Comparison of ENCODE assay signal across 10 cellular contexts in the genomic region with DNA sequence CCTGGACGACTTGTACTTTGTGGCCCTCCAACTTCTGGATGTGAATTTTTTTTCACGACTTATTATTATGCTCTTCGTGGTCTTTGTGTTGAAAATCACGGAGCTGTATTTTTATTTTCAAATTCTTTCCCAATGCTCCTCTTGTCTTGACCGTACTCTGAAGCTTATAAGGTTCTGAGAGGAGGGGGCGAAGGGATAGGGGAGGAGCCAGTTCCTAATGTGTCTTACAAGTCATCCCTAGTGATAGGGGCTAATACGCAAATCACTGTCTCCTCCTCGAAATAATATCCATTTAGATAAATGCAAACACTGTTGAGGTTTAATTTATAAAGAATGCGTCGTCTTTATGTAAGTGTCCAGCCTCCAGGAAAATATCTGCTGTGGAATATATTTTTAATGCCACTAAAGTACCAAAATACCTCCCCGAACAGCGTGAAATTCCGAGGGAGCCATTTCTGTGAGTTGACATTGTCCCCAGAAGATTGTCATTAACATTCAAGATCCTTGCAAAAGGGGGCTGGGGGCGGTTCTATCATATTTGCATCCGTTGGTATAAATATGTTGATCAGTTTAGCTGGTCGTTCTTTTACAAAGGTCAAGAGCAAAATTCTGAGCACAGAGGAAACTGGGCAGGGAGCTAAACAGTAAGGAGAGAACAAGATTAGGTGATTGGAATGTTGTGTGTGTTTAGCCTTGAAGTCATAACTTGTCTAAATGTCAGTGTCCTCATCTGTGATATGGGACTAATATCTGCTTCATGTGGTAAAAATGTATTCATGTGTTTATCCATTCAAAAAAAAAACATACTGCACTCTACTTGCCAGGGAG. TPM values are rescaled to one million over a fixed set of nuclear protein-coding genes. Genes with fewer than 3 reads are reported as not detected.
DNase-seq lines count a peak whose midpoint lies in the region; ATAC-seq and TF ChIP-seq lines count a peak whose summit lies in the region.
"Had no signal": no experiment of that assay in that cellular context is flagged by ENCODE, and none has a peak within 500 bp of the region (broad histone marks: within the 10 kb centered on the region; RNA-seq: fewer than 3 reads in every experiment).

No MANE protein-coding gene starts in this region.

- whole genome bisulfite sequencing in body of pancreas, 2 donors = 10 to 16% methylated on average over 16 of the region's 16 CpGs
- 8% methylated on average over 16 of the region's 16 CpGs for WGBS in right lobe of liver (ENCODE audit: insufficient coverage, low coverage, low lambda C conversion rate, missing lambda C conversion rate)

- H3K27me3 ChIP-seq in body of pancreas (no peaks in the 10 kb centered on the region), right lobe of liver (no peaks in the 10 kb centered on the region), tibial artery (no peaks in the 10 kb centered on the region)

- H3K4me1 Mint-ChIP-seq in activated CD8-positive, alpha-beta T cell treated with anti-CD3 and anti-CD28 coated beads, Interleukin-2, amount 10 ng/mL, durations not matched to agents 7 days and 5 days (ENCODE audit: low read depth) = peaks cover 11% of the 10 kb centered on the region
- peaks cover 14% of the 10 kb centered on the region for H3K4me1 Mint-ChIP-seq in activated CD8-positive, alpha-beta T cell treated with anti-CD3 and anti-CD28 coated beads for 36 hours (ENCODE audit: low read depth)

- H3K4me3 Mint-ChIP-seq in activated CD8-positive, alpha-beta T cell treated with anti-CD3 and anti-CD28 coated beads, Interleukin-2, amount 10 ng/mL, durations not matched to agents 7 days and 5 days = peak overlapping the region; percentile 31
- H3K4me3 Mint-ChIP-seq in activated CD8-positive, alpha-beta T cell treated with anti-CD3 and anti-CD28 coated beads for 36 hours = no peak overlapping the region

- H3K9me2 ChIP-seq in OCI-LY7 (ENCODE audit: insufficient read depth, low read length) = no peaks in the 10 kb centered on the region

- H3K4me3 ChIP-seq in body of pancreas (peak overlapping the region; percentile 70 to 88), right lobe of liver (peak overlapping the region; percentile 63 to 88 (median 72)), tibial artery (peak overlapping the region; percentile 74 to 91), OCI-LY7 (ENCODE audit: low read depth, low read length, poor library complexity, severe bottlenecking) (no peak overlapping the region)

- no peak for TF ChIP-seq CTCF in activated CD8-positive, alpha-beta T cell treated with anti-CD3 and anti-CD28 coated beads for 36 hours (IDR thresholded peaks at IDR 0.05)
- TF ChIP-seq CTCF in body of pancreas (IDR thresholded peaks at IDR 0.05) = no peak
- no peak for TF ChIP-seq CTCF in right lobe of liver (IDR thresholded peaks at IDR 0.05)
- no peak for TF ChIP-seq CTCF in tibial artery (IDR thresholded peaks at IDR 0.05)
- TF ChIP-seq CTCF in OCI-LY7 (conservative IDR thresholded peaks at IDR 0.05; ENCODE audit: low read length) = no peak
- TF ChIP-seq CTCF in GM20000 (IDR thresholded peaks at IDR 0.05; ENCODE audit: extremely low read depth, missing control alignments) = no peak

- CTCF ChIA-PET in activated CD8-positive, alpha-beta T cell treated with anti-CD3 and anti-CD28 coated beads, Interleukin-2, amount 10 ng/mL, durations not matched to agents 7 days and 5 days (lab: Charles Lee) = no interaction called here
- CTCF ChIA-PET in activated CD8-positive, alpha-beta T cell treated with anti-CD3 and anti-CD28 coated beads for 36 hours (lab: Charles Lee) = no interaction called here
- CTCF ChIA-PET in OCI-LY7 (lab: Charles Lee; ENCODE audit: unreplicated experiment) = no interaction called here

- H3K9me3 Mint-ChIP-seq in activated CD8-positive, alpha-beta T cell treated with anti-CD3 and anti-CD28 coated beads, Interleukin-2, amount 10 ng/mL, durations not matched to agents 7 days and 5 days (ENCODE audit: insufficient read depth) = no peaks in the 10 kb centered on the region
- H3K9me3 Mint-ChIP-seq in activated CD8-positive, alpha-beta T cell treated with anti-CD3 and anti-CD28 coated beads for 36 hours = no peaks in the 10 kb centered on the region

- intact Hi-C loops in activated CD8-positive, alpha-beta T cell treated with anti-CD3 and anti-CD28 coated beads for 36 hours (cut with micrococcal nuclease) = no loop called here
- intact Hi-C loops in body of pancreas (cut with DNase I) (no loop called here), right lobe of liver (cut with DNase I) (no loop called here), tibial artery (cut with DNase I; ENCODE audit: low total_unique reads) (loop anchor here (5.0 kb wide), 1 partner anchor 60 kb away; no protein-coding TSS in a partner anchor), OCI-LY7 (cut with micrococcal nuclease; ENCODE audit: unreplicated experiment) (no loop called here)

- H3K4me1 ChIP-seq in body of pancreas = peaks cover 29% of the 10 kb centered on the region
- H3K4me1 ChIP-seq in right lobe of liver = peaks cover 0 to 11% (median 0%) of the 10 kb centered on the region in 4 donors
- peaks cover 0 to 25% (median 3%) of the 10 kb centered on the region in 4 donors for H3K4me1 ChIP-seq in tibial artery
- no peaks in the 10 kb centered on the region for H3K4me1 ChIP-seq in OCI-LY7 (ENCODE audit: insufficient read depth, low read length, poor library complexity, severe bottlenecking)

- ATAC-seq in activated CD8-positive, alpha-beta T cell treated with anti-CD3 and anti-CD28 coated beads, Interleukin-2, amount 10 ng/mL, durations not matched to agents 7 days and 5 days = no peak
- ATAC-seq in activated CD8-positive, alpha-beta T cell treated with anti-CD3 and anti-CD28 coated beads for 36 hours = no peak
- no peak for ATAC-seq in body of pancreas
- ATAC-seq in right lobe of liver = no peak
- no peak for ATAC-seq in GM21367 (IDR thresholded peaks at IDR 0.05; ENCODE audit: unreplicated experiment)

- peaks cover 10% of the 10 kb centered on the region for H3K36me3 Mint-ChIP-seq in activated CD8-positive, alpha-beta T cell treated with anti-CD3 and anti-CD28 coated beads, Interleukin-2, amount 10 ng/mL, durations not matched to agents 7 days and 5 days (ENCODE audit: low read depth)
- no peaks in the 10 kb centered on the region for H3K36me3 Mint-ChIP-seq in activated CD8-positive, alpha-beta T cell treated with anti-CD3 and anti-CD28 coated beads for 36 hours (ENCODE audit: low read depth)

- H3K27ac ChIP-seq in body of pancreas (peak overlapping the region in 3 of 4 donors; percentile 88 to 93 (median 89)), right lobe of liver (peak overlapping the region; percentile 85 to 93 (median 87)), tibial artery (peak overlapping the region; percentile 91 to 94), OCI-LY7 (ENCODE audit: low read depth, low read length, poor library complexity, severe bottlenecking) (no peak overlapping the region)

- H3K9me3 ChIP-seq in body of pancreas (no peaks in the 10 kb centered on the region), right lobe of liver (no peaks in the 10 kb centered on the region), tibial artery (no peaks in the 10 kb centered on the region), OCI-LY7 (ENCODE audit: low read length) (no peaks in the 10 kb centered on the region)

- no peaks in the 10 kb centered on the region for H4K20me1 ChIP-seq in OCI-LY7 (ENCODE audit: insufficient read depth, low read length)

- no peaks in the 10 kb centered on the region for H3K79me2 ChIP-seq in OCI-LY7 (ENCODE audit: insufficient read depth, low read depth, low read length)

- DNase-seq in activated CD8-positive, alpha-beta T cell treated with anti-CD3 and anti-CD28 coated beads, Interleukin-2, amount 10 ng/mL, durations not matched to agents 7 days and 5 days = no peak
- no peak for DNase-seq in activated CD8-positive, alpha-beta T cell treated with anti-CD3 and anti-CD28 coated beads for 36 hours
- DNase-seq in body of pancreas = no peak
- DNase-seq in right lobe of liver = no peak
- no peak for DNase-seq in tibial artery
- DNase-seq in OCI-LY7 (ENCODE audit: low spot score) = no peak
- DNase-seq in GM20000 (ENCODE audit: low spot score) = no peak
- DNase-seq: effector CD8-positive, alpha-beta T cell had no signal

- POLR2A ChIA-PET in activated CD8-positive, alpha-beta T cell treated with anti-CD3 and anti-CD28 coated beads, Interleukin-2, amount 10 ng/mL, durations not matched to agents 7 days and 5 days (lab: Charles Lee) = no interaction called here
- POLR2A ChIA-PET in activated CD8-positive, alpha-beta T cell treated with anti-CD3 and anti-CD28 coated beads for 36 hours (lab: Charles Lee) = no interaction called here
- POLR2A ChIA-PET in OCI-LY7 (lab: Charles Lee) = no interaction called here

- H2AFZ ChIP-seq in OCI-LY7 (ENCODE audit: low read length) = no peak overlapping the region

- TF ChIP-seq POLR2A in body of pancreas (IDR thresholded peaks at IDR 0.05) (no peak), right lobe of liver (IDR thresholded peaks at IDR 0.05) (no peak)

- no peaks in the 10 kb centered on the region for H3K36me3 ChIP-seq in body of pancreas (replicated peaks in 1 of 2; ENCODE audit: insufficient read depth in 1 of 2, low read depth in 2 of 2)
- no peaks in the 10 kb centered on the region for H3K36me3 ChIP-seq in right lobe of liver
- no peaks in the 10 kb centered on the region for H3K36me3 ChIP-seq in tibial artery
- no peaks in the 10 kb centered on the region for H3K36me3 ChIP-seq in OCI-LY7 (ENCODE audit: insufficient read depth, low read length)

- peak overlapping the region; percentile 46 for H3K27ac Mint-ChIP-seq in activated CD8-positive, alpha-beta T cell treated with anti-CD3 and anti-CD28 coated beads, Interleukin-2, amount 10 ng/mL, durations not matched to agents 7 days and 5 days
- H3K27ac Mint-ChIP-seq in activated CD8-positive, alpha-beta T cell treated with anti-CD3 and anti-CD28 coated beads for 36 hours = no peak overlapping the region
- H3K27ac Mint-ChIP-seq: CD14-positive monocyte had no signal

- H3K27me3 Mint-ChIP-seq in activated CD8-positive, alpha-beta T cell treated with anti-CD3 and anti-CD28 coated beads, Interleukin-2, amount 10 ng/mL, durations not matched to agents 7 days and 5 days (ENCODE audit: low read depth) = peaks cover 37% of the 10 kb centered on the region
- H3K27me3 Mint-ChIP-seq in activated CD8-positive, alpha-beta T cell treated with anti-CD3 and anti-CD28 coated beads for 36 hours = peaks cover 50% of the 10 kb centered on the region

- BruUV-seq in OCI-LY7 (replicated peaks; lab: Mats Ljungman, UMichigan) = no TSS peak

- no peak overlapping the region for H3K4me2 ChIP-seq in OCI-LY7 (ENCODE audit: low read length)

RNA-seq across cellular contexts. Expression of a gene that starts 3.7 kb away (rescaled TPM):
- total RNA-seq in activated CD8-positive, alpha-beta T cell treated with anti-CD3 and anti-CD28 coated beads, Interleukin-2, amount 10 ng/mL, durations not matched to agents 7 days and 5 days = not detected
- not detected for total RNA-seq in activated CD8-positive, alpha-beta T cell treated with anti-CD3 and anti-CD28 coated beads for 36 hours
- total RNA-seq in body of pancreas (10 to 100 TPM; 65.9 to 69.5 TPM), right lobe of liver (100 to 1,000 TPM in 2 of 6 experiments, 10 to 100 TPM in 4; 32.9 to 173 (median 69.7) TPM), OCI-LY7 (2022) (0.06 and 0.08 TPM in 2 replicates)
- under 0.01 TPM in 2 replicates for total RNA-seq in OCI-LY7 (2014; rRNA removed; shearing (Covaris generic))

Comparison
In these comparisons a context has a peak if more than half of its experiments do, and no peak if none do; other contexts are left out.
1. RNA of a gene that starts 3.7 kb away (total RNA-seq): 32.9 to 173 TPM in right lobe of liver and 65.9 to 69.5 TPM in body of pancreas; under 0.01 to 0.08 TPM in OCI-LY7, not detected in activated CD8-positive, alpha-beta T cell treated with anti-CD3 and anti-CD28 coated beads, Interleukin-2, amount 10 ng/mL, durations not matched to agents 7 days and 5 days and not detected in activated CD8-positive, alpha-beta T cell treated with anti-CD3 and anti-CD28 coated beads for 36 hours; every median in the first group is over 10 times any median in the second.